9 cellular contexts compared by ENCODE assay signal in genomic region chr14:22131749-22132476, GRCh38.
DNase-seq lines count a peak whose midpoint lies in the region; TF ChIP-seq lines count a peak whose summit lies in the region.
"Had no signal": no experiment of that assay in that cellular context is flagged by ENCODE, and none has a peak within 500 bp of the region (broad histone marks: within the 10 kb centered on the region; RNA-seq: fewer than 3 reads in every experiment).

No MANE protein-coding gene starts in this region.

- H3K9me3 ChIP-seq in Loucy (ENCODE audit: insufficient read depth, low read depth, low read length), result no peaks in the 10 kb centered on the region
- H3K9me3 ChIP-seq in neural progenitor cell (ENCODE audit: low read depth), result no peaks in the 10 kb centered on the region

- H3K79me2 ChIP-seq in Loucy (ENCODE audit: insufficient read depth, low read length) (no peaks in the 10 kb centered on the region), neural progenitor cell (ENCODE audit: low read depth) (no peaks in the 10 kb centered on the region)

- H3K9ac ChIP-seq in Loucy (ENCODE audit: low read depth, low read length, poor library complexity, severe bottlenecking), result no peak overlapping the region
- H3K9ac ChIP-seq in neural progenitor cell, result no peak overlapping the region

- H3K27ac Mint-ChIP-seq in neural progenitor cell, result no peak overlapping the region
- H3K27ac Mint-ChIP-seq: CD8-positive, alpha-beta memory T cell had no signal

- H3K27ac ChIP-seq in brain microvascular endothelial cell, result no peak overlapping the region
- H3K27ac ChIP-seq in neural progenitor cell, result no peak overlapping the region

- H3K4me3 Mint-ChIP-seq in neural progenitor cell, result no peak overlapping the region
- H3K4me3 Mint-ChIP-seq: CD8-positive, alpha-beta memory T cell had no signal

- no peaks in the 10 kb centered on the region for H3K36me3 ChIP-seq in Loucy (ENCODE audit: insufficient read depth, low read length)
- no peaks in the 10 kb centered on the region for H3K36me3 ChIP-seq in brain microvascular endothelial cell (replicated peaks)
- no peaks in the 10 kb centered on the region for H3K36me3 ChIP-seq in neural progenitor cell

- no peaks in the 10 kb centered on the region for H3K27me3 ChIP-seq in Loucy (ENCODE audit: insufficient read depth, low read length, poor library complexity, severe bottlenecking)
- no peaks in the 10 kb centered on the region for H3K27me3 ChIP-seq in brain microvascular endothelial cell (replicated peaks)
- H3K27me3 ChIP-seq in neural progenitor cell, result no peaks in the 10 kb centered on the region

- peak; percentile 50 for DNase-seq in activated CD4-positive, alpha-beta T cell treated with anti-CD3 and anti-CD28 coated beads for 48 hours
- DNase-seq in activated CD4-positive, alpha-beta T cell treated with anti-CD3 and anti-CD28 coated beads for 1 hour, result no peak
- DNase-seq in brain microvascular endothelial cell (peak; percentile 3), neural progenitor cell (ENCODE audit: low spot score) (peak; percentile 24), NCI-H446 (lab: John Stamatoyannopoulos, UW) (no peak), superior temporal gyrus (ENCODE audit: extremely low spot score) (no peak)
- no peak for DNase-seq in effector CD8-positive, alpha-beta T cell (lab: John Stamatoyannopoulos, UW)

- H3K4me1 Mint-ChIP-seq in neural progenitor cell, result no peaks in the 10 kb centered on the region

- H3K4me1 ChIP-seq in Loucy (ENCODE audit: insufficient read depth, low read length, poor library complexity, severe bottlenecking) (no peaks in the 10 kb centered on the region), neural progenitor cell (no peaks in the 10 kb centered on the region)

- no peak overlapping the region for H3K4me2 ChIP-seq in Loucy (ENCODE audit: low read depth, low read length, poor library complexity, severe bottlenecking)
- H3K4me2 ChIP-seq in neural progenitor cell, result no peak overlapping the region

- H3K27me3 Mint-ChIP-seq in neural progenitor cell (ENCODE audit: insufficient read depth, low read depth), result no peaks in the 10 kb centered on the region
- H3K27me3 Mint-ChIP-seq: CD8-positive, alpha-beta memory T cell had no signal

- H3K9me3 Mint-ChIP-seq in neural progenitor cell, result peaks cover 5% of the 10 kb centered on the region

- TF ChIP-seq CTCF in Loucy (conservative IDR thresholded peaks at IDR 0.05; ENCODE audit: low read length) (peak; percentile 60), brain microvascular endothelial cell (IDR thresholded peaks at IDR 0.05; ENCODE audit: low read depth, low read length, missing control alignments) (peak; percentile 76), neural progenitor cell (IDR thresholded peaks at IDR 0.05) (peak; percentile 67)

- H3K4me3 ChIP-seq in Loucy (ENCODE audit: low read length, poor library complexity, severe bottlenecking), result no peak overlapping the region
- H3K4me3 ChIP-seq in brain microvascular endothelial cell (ENCODE audit: low read depth, low read length), result no peak overlapping the region
- no peak overlapping the region for H3K4me3 ChIP-seq in neural progenitor cell

- no peaks in the 10 kb centered on the region for H3K9me2 ChIP-seq in Loucy (replicated peaks; ENCODE audit: low read depth, low read length)

- peak overlapping the region; percentile 60 for H2AFZ ChIP-seq in Loucy (ENCODE audit: low read length)
- no peak overlapping the region for H2AFZ ChIP-seq in neural progenitor cell (replicated peaks)

- in situ Hi-C loops in brain microvascular endothelial cell (cut with HindIII; ENCODE audit: low pct_ligation_motif_present, low sequenced_read_pairs), result no loop called here

- H4K20me1 ChIP-seq in Loucy (ENCODE audit: insufficient read depth, low read length, poor library complexity, severe bottlenecking) (no peaks in the 10 kb centered on the region), neural progenitor cell (ENCODE audit: low read depth) (no peaks in the 10 kb centered on the region)

- no peaks in the 10 kb centered on the region for H3K36me3 Mint-ChIP-seq in neural progenitor cell
- H3K36me3 Mint-ChIP-seq: CD8-positive, alpha-beta memory T cell had no signal

- no peaks in the 10 kb centered on the region for H3F3A ChIP-seq in Loucy (ENCODE audit: low read depth)
- no peaks in the 10 kb centered on the region for H3F3A ChIP-seq in neural progenitor cell (ENCODE audit: low read depth)

Comparison
In these comparisons a context has a peak if more than half of its experiments do, and no peak if none do; other contexts are left out.
1. DNase-seq: peak in activated CD4-positive, alpha-beta T cell treated with anti-CD3 and anti-CD28 coated beads for 48 hours (single experiment), brain microvascular endothelial cell (single experiment) and neural progenitor cell (single experiment); none in activated CD4-positive, alpha-beta T cell treated with anti-CD3 and anti-CD28 coated beads for 1 hour (single experiment), NCI-H446 (0 of 2), superior temporal gyrus (single experiment) and effector CD8-positive, alpha-beta T cell (single experiment).
2. Peak in every context shown above with its lines, with median percentiles within 50 percentile points of each other: CTCF ChIP-seq.